Comparison of ENCODE assay signal across 23 cellular contexts in the genomic region with DNA sequence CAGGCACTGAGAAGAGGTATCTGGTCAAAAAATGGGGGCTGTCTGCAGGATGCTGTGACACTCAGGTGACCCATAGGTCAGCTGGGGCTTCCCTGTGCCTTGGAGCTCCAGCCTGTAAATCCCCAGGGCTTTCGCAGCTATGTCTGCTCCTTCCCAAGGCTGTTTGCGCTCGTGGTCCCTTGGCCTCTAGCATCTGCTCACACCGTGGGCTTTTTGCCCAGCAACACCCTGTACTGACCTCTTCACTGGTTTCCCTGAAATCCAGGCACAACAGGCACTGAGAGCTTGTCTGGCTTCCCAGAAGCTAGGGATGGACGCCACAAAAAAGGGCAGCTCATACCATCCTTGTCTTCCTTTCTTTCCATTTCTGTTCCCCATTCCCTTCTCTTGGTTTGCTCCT.
A peak's percentile ranks its signal among the peaks of the same experiment; 100 is the strongest.
DNase-seq lines count a peak whose midpoint lies in the region; ATAC-seq and TF ChIP-seq lines count a peak whose summit lies in the region.
"Had no signal": no experiment of that assay in that cellular context is flagged by ENCODE, and none has a peak within 500 bp of the region (broad histone marks: within the 10 kb centered on the region; RNA-seq: fewer than 3 reads in every experiment).

No MANE protein-coding gene starts in this region.

- H3K4me3 Mint-ChIP-seq in nephron progenitor cell, result peak overlapping the region; percentile 30
- H3K4me3 Mint-ChIP-seq: activated CD4-positive, alpha-beta memory T cell treated with anti-CD3 and anti-CD28 coated beads for 36 hours; activated T-cell treated with anti-CD3 and anti-CD28 coated beads, Interleukin-2, amount 50 U/mL, for 72 hours had no signal

- no peak for TF ChIP-seq CTCF in nephron progenitor cell (IDR thresholded peaks at IDR 0.05)
- no peak for TF ChIP-seq CTCF in tibial nerve (IDR thresholded peaks at IDR 0.05)
- no peak for TF ChIP-seq CTCF in breast epithelium (IDR thresholded peaks at IDR 0.05)

- peak overlapping the region; percentile 23 for H3K27ac Mint-ChIP-seq in nephron progenitor cell
- H3K27ac Mint-ChIP-seq: activated CD4-positive, alpha-beta memory T cell treated with anti-CD3 and anti-CD28 coated beads for 36 hours; activated T-cell treated with anti-CD3 and anti-CD28 coated beads, Interleukin-2, amount 50 U/mL, for 72 hours had no signal

- TF ChIP-seq POLR2A in tibial nerve (IDR thresholded peaks at IDR 0.05) (no peak), breast epithelium (IDR thresholded peaks at IDR 0.05) (no peak)

- H3K36me3 Mint-ChIP-seq in nephron progenitor cell (ENCODE audit: low read depth), result peaks cover 18% of the 10 kb centered on the region
- H3K36me3 Mint-ChIP-seq: activated CD4-positive, alpha-beta memory T cell treated with anti-CD3 and anti-CD28 coated beads for 36 hours had no signal

- H3K27me3 ChIP-seq in adipocyte (replicated peaks; ENCODE audit: control insufficient read depth, insufficient read depth, low read length) (no peaks in the 10 kb centered on the region), tibial nerve (no peaks in the 10 kb centered on the region), breast epithelium (no peaks in the 10 kb centered on the region)
- H3K27me3 ChIP-seq: BE2C, brain microvascular endothelial cell, gastroesophageal sphincter, uterus had no signal

- TF ChIP-seq EP300 in tibial nerve (IDR thresholded peaks at IDR 0.05), result no peak

- 58 to 66% methylated on average over 5 of the region's 5 CpGs for WGBS in tibial nerve, 2 donors

- H3K9ac ChIP-seq in adipocyte (ENCODE audit: low read length), result peak overlapping the region; percentile 85

- H3K4me1 ChIP-seq in adipocyte (ENCODE audit: control insufficient read depth, insufficient read depth, low read length) (peaks cover 35% of the 10 kb centered on the region), tibial nerve (peaks cover 0 to 27% (median 14%) of the 10 kb centered on the region in 4 donors), breast epithelium (no peaks in the 10 kb centered on the region)
- H3K4me1 ChIP-seq: uterus had no signal

- ATAC-seq in GM18861 (IDR thresholded peaks at IDR 0.05; ENCODE audit: unreplicated experiment), result no peak
- ATAC-seq: activated T-cell treated with anti-CD3 and anti-CD28 coated beads, Interleukin-2, amount 50 U/mL, for 72 hours; Panc1 had no signal

- H3K27ac ChIP-seq in tibial nerve (peak overlapping the region in 3 of 4 donors; percentile 40 to 89 (median 75)), breast epithelium (no peak overlapping the region)
- H3K27ac ChIP-seq: brain microvascular endothelial cell, HL-60 had no signal

- H3K9me3 ChIP-seq in adipocyte (ENCODE audit: control insufficient read depth, low read length), result peaks cover 27% of the 10 kb centered on the region
- peaks cover 0 to 16% (median 0%) of the 10 kb centered on the region in 4 donors for H3K9me3 ChIP-seq in tibial nerve
- H3K9me3 ChIP-seq in breast epithelium, result peaks cover 5 to 6% of the 10 kb centered on the region in 2 donors
- H3K9me3 ChIP-seq: BE2C, HAP-1, uterus had no signal

- H3K4me1 Mint-ChIP-seq in nephron progenitor cell, result peaks cover 40% of the 10 kb centered on the region

- H3K4me3 ChIP-seq in adipocyte (ENCODE audit: low read length), result no peak overlapping the region
- no peak overlapping the region for H3K4me3 ChIP-seq in tibial nerve
- H3K4me3 ChIP-seq in breast epithelium, result no peak overlapping the region
- H3K4me3 ChIP-seq: gastroesophageal sphincter, HAP-1, uterus had no signal

- no peaks in the 10 kb centered on the region for H3K36me3 ChIP-seq in adipocyte (ENCODE audit: control insufficient read depth, insufficient read depth, low read length, severe bottlenecking)
- H3K36me3 ChIP-seq in tibial nerve, result no peaks in the 10 kb centered on the region
- H3K36me3 ChIP-seq in breast epithelium, result no peaks in the 10 kb centered on the region
- H3K36me3 ChIP-seq: BE2C, brain microvascular endothelial cell, gastroesophageal sphincter, HAP-1, uterus had no signal

- H3K27me3 Mint-ChIP-seq in nephron progenitor cell (ENCODE audit: low read depth, poor library complexity), result peaks cover 4% of the 10 kb centered on the region

- intact Hi-C loops in cardiac septum (cut with DNase I) (no loop called here), breast epithelium (cut with DNase I; ENCODE audit: low total_unique reads) (loop anchor here (5.0 kb wide), 1 partner anchor 760 kb away; no protein-coding TSS in a partner anchor)

- DNase-seq in adipocyte (ENCODE audit: low read depth) (no peak), cardiac septum (ENCODE audit: low spot score) (peak; percentile 51), nephron progenitor cell (no peak), tibial nerve (ENCODE audit: low spot score in 2 of 2) (no peak), breast epithelium (ENCODE audit: low spot score in 2 of 2) (no peak), activated gamma-delta T cell treated with Interleukin-2 at 50 U/mL for 16 hours (no peak)
- DNase-seq: ACHN; activated CD4-positive, alpha-beta memory T cell treated with anti-CD3 and anti-CD28 coated beads for 36 hours; activated CD4-positive, CD25-positive, alpha-beta regulatory T cell treated with anti-CD3 and anti-CD28 coated beads, Interleukin-2, amount 50 U/mL, for 72 hours; activated naive CD4-positive, alpha-beta T cell; activated T-cell treated with anti-CD3 and anti-CD28 coated beads, Interleukin-2, amount 50 U/mL, for 72 hours; BE2C; brain microvascular endothelial cell; KG1; NCI-H1930; SHP77 treated with DMSO at 0.1 percent for 48 hours; stimulated activated CD4-positive, alpha-beta T cell treated with anti-CD3 and anti-CD28 coated beads, Interleukin-4, amount 100 ng/mL, for 4 hours had no signal

- H3K9me3 Mint-ChIP-seq in nephron progenitor cell, result peaks cover 36% of the 10 kb centered on the region

Comparison
In these comparisons a context has a peak if more than half of its experiments do, and no peak if none do; other contexts are left out.
1. H3K27ac ChIP-seq: peak in tibial nerve (3 of 4); none in breast epithelium (0 of 2).